1 cellular context compared by ENCODE assay signal in the genomic region with DNA sequence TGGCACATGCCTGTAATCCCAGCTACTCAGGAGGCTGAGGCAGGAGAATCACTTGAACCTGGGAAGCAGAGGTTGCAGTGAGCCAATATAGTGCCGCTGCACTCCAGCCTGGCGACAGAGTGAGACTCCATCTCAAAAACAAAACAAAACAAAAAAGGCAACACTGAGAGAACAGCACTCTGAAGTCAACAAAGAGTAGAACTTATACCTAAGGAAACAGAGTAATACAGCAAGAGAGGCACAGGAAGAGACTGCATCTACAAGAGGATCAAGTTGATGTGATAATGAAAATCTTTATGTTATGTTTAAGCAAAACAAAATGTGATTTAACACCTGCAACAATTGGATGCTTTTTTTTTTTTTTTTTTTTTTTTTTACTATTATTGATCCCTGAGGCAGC.
TF ChIP-seq lines count a peak whose summit lies in the region.

No MANE protein-coding gene starts in this region.

TF ChIP-seq in K562, 482 proteins besides CTCF, POLR2A, EP300 and RAD21:
- TF ChIP-seq ZNF512 (tag; IDR thresholded peaks at IDR 0.05) (peak; percentile 59), ZNF311 (CRISPR knock-in tag; IDR thresholded peaks at IDR 0.05) (peak; percentile 48; the same call in 1 of the 2 replicates), GTF2E2 (tag; IDR thresholded peaks at IDR 0.05) (no peak)
